In the genomic region with DNA sequence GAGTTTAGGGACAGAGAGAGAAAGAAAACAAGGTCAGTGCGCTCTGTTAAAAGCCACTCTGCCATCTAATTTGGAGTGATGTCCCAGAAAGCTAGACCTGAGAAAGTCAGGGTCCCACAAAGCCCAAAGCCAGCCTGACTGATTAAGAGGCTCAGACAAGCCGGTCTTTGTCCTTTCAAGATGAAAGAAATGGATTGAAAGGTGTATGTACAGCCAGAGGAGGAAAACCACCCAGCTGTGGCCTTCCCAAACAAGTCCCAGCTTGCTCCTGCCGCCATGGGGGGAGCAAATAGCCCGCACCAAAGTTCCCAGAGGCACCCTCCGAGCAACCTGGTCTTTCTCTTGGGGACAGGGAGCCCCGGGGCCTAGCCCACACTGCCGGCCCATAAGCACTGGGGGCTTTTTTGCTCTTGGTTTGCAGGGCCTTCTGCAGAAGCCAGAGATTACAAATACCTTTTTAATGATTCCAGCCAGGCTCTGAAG, we compare ENCODE assay signal across 1 cellular context.
TF ChIP-seq lines count a peak whose summit lies in the region.

No MANE protein-coding gene starts in this region.

TF ChIP-seq in H1, 55 proteins besides CTCF, POLR2A, EP300 and RAD21:
- TF ChIP-seq HDAC2 (IDR thresholded peaks at IDR 0.05; ENCODE audit: borderline replicate concordance in 1 of 2, low read depth in 2 of 2, low read length in 2 of 2) (no peak), YY1 (IDR thresholded peaks at IDR 0.05; ENCODE audit: low read depth, low read length) (no peak), ZNF274 (IDR thresholded peaks at IDR 0.05; ENCODE audit: borderline replicate concordance, extremely low read depth, low read length) (no peak), SAP30 (IDR thresholded peaks at IDR 0.05; ENCODE audit: insufficient read depth, insufficient replicate concordance, low read length) (no peak), CBX5 (IDR thresholded peaks at IDR 0.05; ENCODE audit: low read depth, low read length) (no peak), RXRA (IDR thresholded peaks at IDR 0.05; ENCODE audit: insufficient read depth, low read depth, low read length) (no peak), CHD1 (IDR thresholded peaks at IDR 0.05; ENCODE audit: low read depth, low read length) (no peak)
- TF ChIP-seq, protein P1, sequence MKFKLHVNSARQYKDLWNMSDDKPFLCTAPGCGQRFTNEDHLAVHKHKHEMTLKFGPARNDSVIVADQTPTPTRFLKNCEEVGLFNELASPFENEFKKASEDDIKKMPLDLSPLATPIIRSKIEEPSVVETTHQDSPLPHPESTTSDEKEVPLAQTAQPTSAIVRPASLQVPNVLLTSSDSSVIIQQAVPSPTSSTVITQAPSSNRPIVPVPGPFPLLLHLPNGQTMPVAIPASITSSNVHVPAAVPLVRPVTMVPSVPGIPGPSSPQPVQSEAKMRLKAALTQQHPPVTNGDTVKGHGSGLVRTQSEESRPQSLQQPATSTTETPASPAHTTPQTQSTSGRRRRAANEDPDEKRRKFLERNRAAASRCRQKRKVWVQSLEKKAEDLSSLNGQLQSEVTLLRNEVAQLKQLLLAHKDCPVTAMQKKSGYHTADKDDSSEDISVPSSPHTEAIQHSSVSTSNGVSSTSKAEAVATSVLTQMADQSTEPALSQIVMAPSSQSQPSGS (IDR thresholded peaks at IDR 0.05; ENCODE audit: low read length), result no peak
- TF ChIP-seq, protein P2, sequence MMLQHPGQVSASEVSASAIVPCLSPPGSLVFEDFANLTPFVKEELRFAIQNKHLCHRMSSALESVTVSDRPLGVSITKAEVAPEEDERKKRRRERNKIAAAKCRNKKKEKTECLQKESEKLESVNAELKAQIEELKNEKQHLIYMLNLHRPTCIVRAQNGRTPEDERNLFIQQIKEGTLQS (IDR thresholded peaks at IDR 0.05; ENCODE audit: insufficient read depth, low read depth, low read length), result no peak
